23 cellular contexts compared by ENCODE assay signal in genomic region chr16:885391-885790, GRCh38.
A peak's percentile ranks its signal among the peaks of the same experiment; 100 is the strongest.
DNase-seq lines count a peak whose midpoint lies in the region; ATAC-seq, FAIRE-seq and TF ChIP-seq lines count a peak whose summit lies in the region.
"Had no signal": no experiment of that assay in that cellular context is flagged by ENCODE, and none has a peak within 500 bp of the region (broad histone marks: within the 10 kb centered on the region; RNA-seq: fewer than 3 reads in every experiment).

No MANE protein-coding gene starts in this region.

- H3K4me1 ChIP-seq in K562 (replicated peaks in 1 of 2; ENCODE audit: control insufficient read depth in 2 of 2, insufficient read depth in 2 of 2, low read length in 2 of 2) (peaks cover 0 to 42% of the 10 kb centered on the region in 2 experiments; a peak in 2 of 5 replicates), hepatocyte (ENCODE audit: insufficient read depth) (peaks cover 12% of the 10 kb centered on the region), osteoblast (ENCODE audit: insufficient read depth, low read length) (no peaks in the 10 kb centered on the region)
- H3K4me1 ChIP-seq: Peyer's patch had no signal

- no peak for TF ChIP-seq POLR2A in K562 (conservative IDR thresholded peaks at IDR 0.05)

- BruUV-seq in K562 (replicated peaks; lab: Mats Ljungman, UMichigan) = no TSS peak

- no peak overlapping the region for H3K27ac Mint-ChIP-seq in effector memory CD8-positive, alpha-beta T cell
- H3K27ac Mint-ChIP-seq: CD4-positive, alpha-beta memory T cell had no signal

- H3K4me3 ChIP-seq in K562 = no peak overlapping the region
- no peak overlapping the region for H3K4me3 ChIP-seq in hepatocyte
- H3K4me3 ChIP-seq in osteoblast (ENCODE audit: insufficient read depth, low read length) = no peak overlapping the region
- H3K4me3 ChIP-seq: Peyer's patch had no signal

- no peak for TF ChIP-seq CTCF in K562 (IDR thresholded peaks at IDR 0.05 in 2 of 3, conservative IDR thresholded peaks at IDR 0.05 in 1 of 3; ENCODE audit: insufficient read depth in 2 of 3, low read depth in 1 of 3, low read length in 3 of 3)
- TF ChIP-seq CTCF in hepatocyte (IDR thresholded peaks at IDR 0.05; ENCODE audit: poor library complexity) = no peak
- TF ChIP-seq CTCF in osteoblast (IDR thresholded peaks at IDR 0.05; ENCODE audit: extremely low read depth, low read depth, low read length) = no peak

- H3K9me2 ChIP-seq in hepatocyte (replicated peaks; ENCODE audit: insufficient read depth) = no peaks in the 10 kb centered on the region

- H3K4me3 Mint-ChIP-seq in effector memory CD8-positive, alpha-beta T cell = no peak overlapping the region
- H3K4me3 Mint-ChIP-seq: CD4-positive, alpha-beta memory T cell had no signal

- H2AFZ ChIP-seq in K562 (ENCODE audit: low read depth, low read length) (no peak overlapping the region), hepatocyte (no peak overlapping the region), osteoblast (ENCODE audit: low read length) (no peak overlapping the region)

- H3K36me3 Mint-ChIP-seq in effector memory CD8-positive, alpha-beta T cell (ENCODE audit: insufficient read depth) = peaks cover 9% of the 10 kb centered on the region

- TF ChIP-seq EP300 in K562 (IDR thresholded peaks at IDR 0.05; ENCODE audit: low read length) = no peak

- H3K4me2 ChIP-seq in K562 (ENCODE audit: insufficient read depth, low read length) = no peak overlapping the region
- peak overlapping the region; percentile 57 for H3K4me2 ChIP-seq in hepatocyte
- H3K4me2 ChIP-seq in osteoblast (ENCODE audit: insufficient read depth, low read length) = no peak overlapping the region
- H3K4me2 ChIP-seq: KMS-11 had no signal

- no peak for TF ChIP-seq RAD21 in K562 (CRISPR knock-in tag; conservative IDR thresholded peaks at IDR 0.05 in 1 of 2, IDR thresholded peaks at IDR 0.05 in 1 of 2)

- no peaks in the 10 kb centered on the region for H3K4me1 Mint-ChIP-seq in effector memory CD8-positive, alpha-beta T cell (ENCODE audit: low read depth in 2 of 2)

- no peaks in the 10 kb centered on the region for H3K9me3 Mint-ChIP-seq in effector memory CD8-positive, alpha-beta T cell

- no peak for ATAC-seq in K562
- ATAC-seq in effector memory CD8-positive, alpha-beta T cell (replicated peaks) = no peak
- ATAC-seq: HCT116, SK-N-SH treated with all-trans-retinoic acid at 6 μM for 48 hours had no signal

- H3K9ac ChIP-seq in K562 (ENCODE audit: insufficient read depth in 1 of 2, low read depth in 2 of 2, low read length in 2 of 2) = no peak overlapping the region
- H3K9ac ChIP-seq: KMS-11 had no signal

- FAIRE-seq in K562 (lab: Jason Lieb, UNC) = peak; percentile 15
- FAIRE-seq: G401.6 had no signal

- CTCF ChIA-PET in K562 (lab: Yijun Ruan, JAX; ENCODE audit: low intra/inter-chr PET ratio) = no interaction called here

- peaks cover 28% of the 10 kb centered on the region for H4K20me1 ChIP-seq in K562 (replicated peaks; ENCODE audit: control insufficient read depth, insufficient read depth, low read length)
- no peaks in the 10 kb centered on the region for H4K20me1 ChIP-seq in hepatocyte (ENCODE audit: insufficient read depth, poor library complexity, severe bottlenecking)
- H4K20me1 ChIP-seq in osteoblast (ENCODE audit: insufficient read depth, low read length) = peaks cover 2% of the 10 kb centered on the region

- H3K27me3 ChIP-seq in K562 (ENCODE audit: control insufficient read depth in 2 of 2, insufficient read depth in 2 of 2, low read length in 2 of 2) (peaks cover 37 to 72% of the 10 kb centered on the region in 2 experiments), hepatocyte (no peaks in the 10 kb centered on the region), osteoblast (ENCODE audit: insufficient read depth, low read length) (no peaks in the 10 kb centered on the region)
- H3K27me3 ChIP-seq: Peyer's patch had no signal

- no peaks in the 10 kb centered on the region for H3K27me3 Mint-ChIP-seq in effector memory CD8-positive, alpha-beta T cell
- H3K27me3 Mint-ChIP-seq: CD4-positive, alpha-beta memory T cell had no signal

- no peaks in the 10 kb centered on the region for H3K9me1 ChIP-seq in K562 (ENCODE audit: control insufficient read depth, insufficient read depth, low read length)

- POLR2A ChIA-PET in K562 (lab: Yijun Ruan, JAX) = interaction anchor here (0.6 kb wide), 1 partner anchor 12 kb away, joined by 3 read pairs; no protein-coding TSS in a partner anchor

- H3K27ac ChIP-seq in K562 (ENCODE audit: extremely low read depth, low read depth, low read length) (no peak overlapping the region), hepatocyte (peak overlapping the region; percentile 80), osteoblast (ENCODE audit: low read depth, low read length) (no peak overlapping the region)
- H3K27ac ChIP-seq: KMS-11 had no signal

- 2% methylated on average over 10 of the region's 11 CpGs for WGBS in K562 (ENCODE audit: insufficient coverage, low coverage, missing lambda C conversion rate)
- WGBS in hepatocyte (ENCODE audit: low lambda C conversion rate, missing lambda C conversion rate) = 69% methylated on average over 11 of the region's 11 CpGs

- H3K9me3 ChIP-seq in K562 (replicated peaks; ENCODE audit: control insufficient read depth, insufficient read depth, low read depth, low read length) = no peaks in the 10 kb centered on the region
- peaks cover 7% of the 10 kb centered on the region for H3K9me3 ChIP-seq in hepatocyte (ENCODE audit: low read depth)
- no peaks in the 10 kb centered on the region for H3K9me3 ChIP-seq in osteoblast (ENCODE audit: low read depth, low read length)

- H3K79me2 ChIP-seq in K562 (ENCODE audit: control insufficient read depth, insufficient read depth, low read length) (no peaks in the 10 kb centered on the region), hepatocyte (no peaks in the 10 kb centered on the region), osteoblast (ENCODE audit: insufficient read depth, low read length) (no peaks in the 10 kb centered on the region)

- in situ Hi-C loops in K562 (cut with MboI) = no loop called here

- DNase-seq in K562 (ENCODE audit: extremely low read depth in 1 of 4, low spot score in 3 of 4) (no peak), hepatocyte (ENCODE audit: low spot score) (no peak), osteoblast (ENCODE audit: insufficient read length, low spot score, missing footprints) (peak; percentile 50), NCI-H1092 treated with DMSO at 0.1 percent for 48 hours (lab: John Stamatoyannopoulos, UW) (no peak), NCI-H2196 treated with DMSO at 0.1 percent for 48 hours (lab: John Stamatoyannopoulos, UW; ENCODE audit: unreplicated experiment) (no peak)
- DNase-seq in activated T-cell treated with anti-CD3 and anti-CD28 coated beads, Interleukin-2, amount 50 U/mL, for 48 hours = no peak
- DNase-seq in effector memory CD8-positive, alpha-beta T cell = no peak
- DNase-seq: CD4-positive, alpha-beta memory T cell; COR-L47; DMS53; MM.1S; NCI-H1417; NCI-H1694 treated with DMSO at 0.1 percent for 48 hours; NCI-H2081; NCI-H226; NCI-H510A; NCI-H69; Peyer's patch; SIG-M5 had no signal

- H3K36me3 ChIP-seq in K562 (ENCODE audit: control insufficient read depth, insufficient read depth, low read length) (no peaks in the 10 kb centered on the region), hepatocyte (replicated peaks; ENCODE audit: insufficient read depth, low read depth) (no peaks in the 10 kb centered on the region), osteoblast (ENCODE audit: insufficient read depth, low read length) (no peaks in the 10 kb centered on the region)

- intact Hi-C loops in K562 (cut with micrococcal nuclease) = no loop called here

TF ChIP-seq in K562, 482 proteins besides CTCF, POLR2A, EP300 and RAD21 (continues in another document):
- TF ChIP-seq MED1 (CRISPR knock-in tag; IDR thresholded peaks at IDR 0.05; ENCODE audit: borderline replicate concordance) = no peak
- TF ChIP-seq ZNF239 (CRISPR knock-in tag; IDR thresholded peaks at IDR 0.05) = no peak
- no peak for TF ChIP-seq ETV6 (IDR thresholded peaks at IDR 0.05; ENCODE audit: borderline replicate concordance in 1 of 2, low read depth in 2 of 2, low read length in 1 of 2)
- no peak for TF ChIP-seq ETV6 (CRISPR knock-in tag; IDR thresholded peaks at IDR 0.05; ENCODE audit: borderline replicate concordance)
- no peak for TF ChIP-seq BRD4 (IDR thresholded peaks at IDR 0.05)
- no peak for TF ChIP-seq RREB1 (CRISPR knock-in tag; IDR thresholded peaks at IDR 0.05)
